29 cellular contexts compared by ENCODE assay signal in the genomic region with DNA sequence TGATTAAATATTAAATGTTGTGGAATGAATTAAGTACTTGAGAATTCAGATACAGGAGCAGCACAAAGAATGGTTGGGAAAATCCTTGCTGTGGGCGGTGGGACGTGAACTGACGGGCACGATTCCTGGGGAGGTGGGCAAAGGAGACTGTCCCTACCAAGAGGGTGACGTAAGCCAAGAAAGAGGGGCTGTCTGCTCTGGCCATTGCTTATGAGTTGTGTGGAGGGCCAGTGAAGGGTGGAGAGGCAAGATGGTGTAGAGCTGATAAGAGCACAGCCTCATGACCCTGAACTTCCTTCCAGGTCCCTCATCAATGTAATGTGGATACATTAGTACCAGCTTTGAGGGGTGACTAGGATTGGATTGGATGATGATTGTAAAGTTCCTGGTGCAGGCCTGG. TPM values are rescaled to one million over a fixed set of nuclear protein-coding genes. Genes with fewer than 3 reads are reported as not detected.
A peak's percentile ranks its signal among the peaks of the same experiment; 100 is the strongest.
DNase-seq lines count a peak whose midpoint lies in the region; ATAC-seq, FAIRE-seq and TF ChIP-seq lines count a peak whose summit lies in the region.
"Had no signal": no experiment of that assay in that cellular context is flagged by ENCODE, and none has a peak within 500 bp of the region (broad histone marks: within the 10 kb centered on the region; RNA-seq: fewer than 3 reads in every experiment).

No MANE protein-coding gene starts in this region.

- peaks cover 2% of the 10 kb centered on the region; the same call in 2 of the 3 replicates for H3K36me3 ChIP-seq in K562 (ENCODE audit: control insufficient read depth, insufficient read depth, low read length)
- H3K36me3 ChIP-seq: gastrocnemius medialis had no signal

- in situ Hi-C loops in K562 (cut with MboI): no loop called here

- TF ChIP-seq CTCF in K562 (IDR thresholded peaks at IDR 0.05 in 2 of 3, conservative IDR thresholded peaks at IDR 0.05 in 1 of 3; ENCODE audit: insufficient read depth in 2 of 3, low read depth in 1 of 3, low read length in 3 of 3) (no peak), glutamatergic neuron (IDR thresholded peaks at IDR 0.05; ENCODE audit: partially characterized antibody, unreplicated experiment) (no peak)

- CTCF ChIA-PET in K562 (lab: Yijun Ruan, JAX; ENCODE audit: low intra/inter-chr PET ratio): no interaction called here

- H4K20me1 ChIP-seq in K562 (replicated peaks; ENCODE audit: control insufficient read depth, insufficient read depth, low read length): peaks cover 7% of the 10 kb centered on the region

- no peaks in the 10 kb centered on the region for H3K27me3 ChIP-seq in K562 (ENCODE audit: control insufficient read depth in 2 of 2, insufficient read depth in 2 of 2, low read length in 2 of 2)
- H3K27me3 ChIP-seq: gastrocnemius medialis had no signal

- H3K27me3 Mint-ChIP-seq in activated naive CD8-positive, alpha-beta T cell treated with anti-CD3 and anti-CD28 coated beads for 36 hours: no peaks in the 10 kb centered on the region
- no peaks in the 10 kb centered on the region for H3K27me3 Mint-ChIP-seq in activated naive CD8-positive, alpha-beta T cell treated with anti-CD3 and anti-CD28 coated beads, Interleukin-2, amount 50 U/mL, for 24 hours
- peaks cover 2% of the 10 kb centered on the region for H3K27me3 Mint-ChIP-seq in glutamatergic neuron (ENCODE audit: unreplicated experiment)
- H3K27me3 Mint-ChIP-seq: activated naive CD8-positive, alpha-beta T cell; CD4-positive, alpha-beta T cell; natural killer cell treated with Interleukin-12 subunit alpha and Interleukin-12 subunit beta and Interleukin-15 and Interleukin-18, amount 100 ng/mL, for 72 hours had no signal

- peak; percentile 75 for FAIRE-seq in K562 (lab: Jason Lieb, UNC)
- FAIRE-seq in GM12891 (lab: Jason Lieb, UNC): no peak
- FAIRE-seq: astrocyte, TTC549 had no signal

- ATAC-seq in activated naive CD8-positive, alpha-beta T cell treated with anti-CD3 and anti-CD28 coated beads, Interleukin-2, amount 50 U/mL, for 24 hours: no peak
- ATAC-seq in K562: peak; percentile 83
- ATAC-seq: gastrocnemius medialis; natural killer cell treated with Interleukin-12 subunit alpha and Interleukin-12 subunit beta and Interleukin-15 and Interleukin-18, amount 100 ng/mL, for 72 hours; PC-3; psoas muscle; SK-N-SH treated with all-trans-retinoic acid at 6 μM for 48 hours had no signal

- H3K4me3 Mint-ChIP-seq in activated naive CD8-positive, alpha-beta T cell treated with anti-CD3 and anti-CD28 coated beads for 36 hours: no peak overlapping the region
- no peak overlapping the region for H3K4me3 Mint-ChIP-seq in activated naive CD8-positive, alpha-beta T cell treated with anti-CD3 and anti-CD28 coated beads, Interleukin-2, amount 50 U/mL, for 24 hours
- no peak overlapping the region for H3K4me3 Mint-ChIP-seq in glutamatergic neuron (ENCODE audit: unreplicated experiment)
- H3K4me3 Mint-ChIP-seq: activated naive CD8-positive, alpha-beta T cell; CD4-positive, alpha-beta T cell; H9; natural killer cell treated with Interleukin-12 subunit alpha and Interleukin-12 subunit beta and Interleukin-15 and Interleukin-18, amount 100 ng/mL, for 72 hours; T-helper 1 cell treated with Interleukin-12 subunit alpha and Interleukin-12 subunit beta and Interleukin-4 antibody, amounts not matched to agents 30 μg/mL and 1 μg/mL, for 36 hours had no signal

- TF ChIP-seq POLR2A in K562 (conservative IDR thresholded peaks at IDR 0.05) (no peak), GM12891 (IDR thresholded peaks at IDR 0.05; ENCODE audit: low read depth, low read length) (no peak)

- H3K9me3 Mint-ChIP-seq in activated naive CD8-positive, alpha-beta T cell treated with anti-CD3 and anti-CD28 coated beads for 36 hours: no peaks in the 10 kb centered on the region
- H3K9me3 Mint-ChIP-seq in activated naive CD8-positive, alpha-beta T cell treated with anti-CD3 and anti-CD28 coated beads, Interleukin-2, amount 50 U/mL, for 24 hours: no peaks in the 10 kb centered on the region
- peaks cover 5% of the 10 kb centered on the region for H3K9me3 Mint-ChIP-seq in glutamatergic neuron (ENCODE audit: unreplicated experiment)
- H3K9me3 Mint-ChIP-seq: CD4-positive, alpha-beta T cell; H9; natural killer cell treated with Interleukin-12 subunit alpha and Interleukin-12 subunit beta and Interleukin-15 and Interleukin-18, amount 100 ng/mL, for 72 hours; T-helper 1 cell treated with Interleukin-12 subunit alpha and Interleukin-12 subunit beta and Interleukin-4 antibody, amounts not matched to agents 30 μg/mL and 1 μg/mL, for 36 hours had no signal

- peaks cover 42% of the 10 kb centered on the region for H3K4me1 Mint-ChIP-seq in activated naive CD8-positive, alpha-beta T cell treated with anti-CD3 and anti-CD28 coated beads for 36 hours
- H3K4me1 Mint-ChIP-seq in activated naive CD8-positive, alpha-beta T cell treated with anti-CD3 and anti-CD28 coated beads, Interleukin-2, amount 50 U/mL, for 24 hours: peaks cover 51% of the 10 kb centered on the region
- H3K4me1 Mint-ChIP-seq in glutamatergic neuron (ENCODE audit: low read depth, unreplicated experiment): peaks cover 47% of the 10 kb centered on the region

- no peak for TF ChIP-seq RAD21 in K562 (CRISPR knock-in tag; conservative IDR thresholded peaks at IDR 0.05 in 1 of 2, IDR thresholded peaks at IDR 0.05 in 1 of 2)

- H3K79me2 ChIP-seq in K562 (ENCODE audit: control insufficient read depth, insufficient read depth, low read length): peaks cover 68% of the 10 kb centered on the region

- H3K27ac ChIP-seq in K562 (ENCODE audit: extremely low read depth, low read depth, low read length): peak overlapping the region; percentile 36; the same call in 2 of the 3 replicates
- H3K27ac ChIP-seq: gastrocnemius medialis, psoas muscle had no signal

- H3K9me3 ChIP-seq in K562 (replicated peaks; ENCODE audit: control insufficient read depth, insufficient read depth, low read depth, low read length): no peaks in the 10 kb centered on the region
- H3K9me3 ChIP-seq: gastrocnemius medialis, psoas muscle had no signal

- H3K4me2 ChIP-seq in K562 (ENCODE audit: insufficient read depth, low read length): peak overlapping the region; percentile 31

- H3K27ac Mint-ChIP-seq in activated naive CD8-positive, alpha-beta T cell treated with anti-CD3 and anti-CD28 coated beads for 36 hours: peak overlapping the region; percentile 59
- H3K27ac Mint-ChIP-seq in activated naive CD8-positive, alpha-beta T cell treated with anti-CD3 and anti-CD28 coated beads, Interleukin-2, amount 50 U/mL, for 24 hours: no peak overlapping the region
- H3K27ac Mint-ChIP-seq in glutamatergic neuron (ENCODE audit: unreplicated experiment): peak overlapping the region; percentile 28
- H3K27ac Mint-ChIP-seq: activated naive CD8-positive, alpha-beta T cell; CD4-positive, alpha-beta T cell; natural killer cell treated with Interleukin-12 subunit alpha and Interleukin-12 subunit beta and Interleukin-15 and Interleukin-18, amount 100 ng/mL, for 72 hours; T-helper 1 cell treated with Interleukin-12 subunit alpha and Interleukin-12 subunit beta and Interleukin-4 antibody, amounts not matched to agents 30 μg/mL and 1 μg/mL, for 36 hours had no signal

- POLR2A ChIA-PET in K562 (lab: Yijun Ruan, JAX): no interaction called here

- intact Hi-C loops in K562 (cut with micrococcal nuclease): no loop called here

- H3K4me1 ChIP-seq in K562 (replicated peaks in 1 of 2; ENCODE audit: control insufficient read depth in 2 of 2, insufficient read depth in 2 of 2, low read length in 2 of 2): peaks cover 3 to 30% of the 10 kb centered on the region in 2 experiments; a peak in 3 of 5 replicates

- 60% methylated on average over 5 of the region's 5 CpGs for WGBS in K562 (ENCODE audit: insufficient coverage, low coverage, missing lambda C conversion rate)

- DNase-seq in activated naive CD8-positive, alpha-beta T cell treated with anti-CD3 and anti-CD28 coated beads for 36 hours: no peak
- DNase-seq in activated naive CD8-positive, alpha-beta T cell treated with anti-CD3 and anti-CD28 coated beads, Interleukin-2, amount 50 U/mL, for 24 hours: no peak
- DNase-seq in K562 (ENCODE audit: extremely low read depth in 1 of 4, low spot score in 3 of 4): peak; percentile 27 to 57 (median 36)
- no peak for DNase-seq in glutamatergic neuron
- no peak for DNase-seq in GM12891 (ENCODE audit: insufficient read length, low spot score)
- no peak for DNase-seq in CD1c-positive myeloid dendritic cell (ENCODE audit: extremely low spot score)
- DNase-seq in activated CD4-positive, alpha-beta T cell treated with anti-CD3 and anti-CD28 coated beads for 4 hours: no peak
- DNase-seq in C1 segment of cervical spinal cord (lab: John Stamatoyannopoulos, UW): no peak
- DNase-seq: activated CD8-positive, alpha-beta memory T cell treated with anti-CD3 and anti-CD28 coated beads for 24 hours; activated T-cell treated with anti-CD3 and anti-CD28 coated beads for 4 hours; CD4-positive, alpha-beta T cell; central memory CD4-positive, alpha-beta T cell; dermis blood vessel endothelial cell; gastrocnemius medialis; H9; Karpas-422; NCI-H1417 treated with DMSO at 0.1 percent for 48 hours; NCI-H2081; NCI-H526; PC-3; psoas muscle; Right ventricle myocardium superior; stimulated activated CD4-positive, alpha-beta T cell treated with anti-CD3 and anti-CD28 coated beads, Interleukin-4, amount 100 ng/mL, for 24 hours had no signal

- no peak for TF ChIP-seq EP300 in K562 (IDR thresholded peaks at IDR 0.05; ENCODE audit: low read length)

- H3K9me1 ChIP-seq in K562 (ENCODE audit: control insufficient read depth, insufficient read depth, low read length): no peaks in the 10 kb centered on the region

- peaks cover 2% of the 10 kb centered on the region for H3K36me3 Mint-ChIP-seq in activated naive CD8-positive, alpha-beta T cell treated with anti-CD3 and anti-CD28 coated beads for 36 hours
- H3K36me3 Mint-ChIP-seq in activated naive CD8-positive, alpha-beta T cell treated with anti-CD3 and anti-CD28 coated beads, Interleukin-2, amount 50 U/mL, for 24 hours (ENCODE audit: low read depth): peaks cover under 1% of the 10 kb centered on the region
- H3K36me3 Mint-ChIP-seq in glutamatergic neuron (ENCODE audit: unreplicated experiment): no peaks in the 10 kb centered on the region
- H3K36me3 Mint-ChIP-seq: activated naive CD8-positive, alpha-beta T cell; natural killer cell treated with Interleukin-12 subunit alpha and Interleukin-12 subunit beta and Interleukin-15 and Interleukin-18, amount 100 ng/mL, for 72 hours had no signal

- no TSS peak for BruUV-seq in K562 (replicated peaks; lab: Mats Ljungman, UMichigan)

- no peak overlapping the region for H3K4me3 ChIP-seq in K562
- H3K4me3 ChIP-seq: gastrocnemius medialis, psoas muscle had no signal

- peak overlapping the region in 1 of 2 experiments; percentile 10; a peak in 1 of 4 replicates for H3K9ac ChIP-seq in K562 (ENCODE audit: insufficient read depth in 1 of 2, low read depth in 2 of 2, low read length in 2 of 2)

- H2AFZ ChIP-seq in K562 (ENCODE audit: low read depth, low read length): no peak overlapping the region

RNA-seq across cellular contexts. Expression of gene WDR20, which starts 50.2 kb away (rescaled TPM):
- total RNA-seq in activated naive CD8-positive, alpha-beta T cell treated with anti-CD3 and anti-CD28 coated beads for 36 hours: 10 to 100 TPM; 22.3 to 27.3 TPM
- total RNA-seq in K562 (2011; cell fraction: chromatin; rRNA removed; ENCODE audit: low replicate concordance): 40.2 and 51.8 TPM in 2 replicates
- total RNA-seq in K562 (2011; cell fraction: nucleolus; rRNA removed): 22.0 and 24.1 TPM in 2 replicates
- total RNA-seq in K562 (2011; cell fraction: nucleoplasm; rRNA removed): 41.4 and 49.4 TPM in 2 replicates
- 8.0 and 9.6 TPM in 2 replicates for total RNA-seq in K562 (2014; rRNA removed)
- 12.1 and 13.9 TPM in 2 replicates for total RNA-seq in K562 (2014; rRNA removed; fragmentation: Illumina TruSeq; extraction: Trizol)
- 14.7 and 15.3 TPM in 2 replicates for total RNA-seq in K562 (2015; rRNA removed; fragmentation: Illumina TruSeq; extraction: Trizol)
- 13.3 and 16.6 TPM in 2 replicates for total RNA-seq in K562 (2021)
- polyA plus RNA-seq in K562 (2011; rRNA removed): 10.0 and 11.8 TPM in 2 replicates
- 8.6 and 8.7 TPM in 2 replicates for polyA plus RNA-seq in K562 (2011; cell fraction: cytosol; rRNA removed)
- 12.1 and 12.4 TPM in 2 replicates for polyA plus RNA-seq in K562 (2011; cell fraction: nucleus; rRNA removed)
- 7.8 and 9.6 TPM in 2 replicates for polyA plus RNA-seq in K562 (2012)
- polyA plus RNA-seq in K562 (2014; fragmentation: Illumina TruSeq; extraction: Trizol): 10.2 and 10.5 TPM in 2 replicates
- polyA plus RNA-seq in K562 (2014; fragmentation: Nextera tagmentation; extraction: Ambion mirVana): 10 to 100 TPM in 1 of 2 experiments, 1 to 10 TPM in 1; 7.0 to 12.1 TPM
- polyA plus RNA-seq in K562 (2014; rRNA removed): 9.4 and 11.7 TPM in 2 replicates
- polyA minus RNA-seq in K562 (2011; rRNA and poly(A)+ RNA removed): 23.3 and 23.9 TPM in 2 replicates
- 11.5 and 17.4 TPM in 2 replicates for polyA minus RNA-seq in K562 (2011; cell fraction: cytosol; rRNA and poly(A)+ RNA removed)
- polyA minus RNA-seq in K562 (2011; cell fraction: nucleus; rRNA and poly(A)+ RNA removed): 7.7 and 15.2 TPM in 2 replicates
- total RNA-seq in glutamatergic neuron (ENCODE audit: unreplicated experiment): 38.1 TPM
- 9.3 TPM for polyA plus RNA-seq in GM12891 (2012; ENCODE audit: low read depth, missing spikeins)

Comparison
In these comparisons a context has a peak if more than half of its experiments do, and no peak if none do; other contexts are left out.
1. DNase-seq: peak in K562 (4 of 4); none in activated naive CD8-positive, alpha-beta T cell treated with anti-CD3 and anti-CD28 coated beads for 36 hours (single experiment), activated naive CD8-positive, alpha-beta T cell treated with anti-CD3 and anti-CD28 coated beads, Interleukin-2, amount 50 U/mL, for 24 hours (single experiment), glutamatergic neuron (single experiment), GM12891 (single experiment), CD1c-positive myeloid dendritic cell (single experiment), activated CD4-positive, alpha-beta T cell treated with anti-CD3 and anti-CD28 coated beads for 4 hours (0 of 2) and C1 segment of cervical spinal cord (0 of 14).